In genomic region chr17:17061516-17061915, GRCh38 we compare ENCODE assay signal across 1 cellular context.
TF ChIP-seq lines count a peak whose summit lies in the region.

No MANE protein-coding gene starts in this region.

TF ChIP-seq in HepG2, 621 proteins besides CTCF, POLR2A, EP300 and RAD21:
- TF ChIP-seq NFAT5 (CRISPR knock-in tag; IDR thresholded peaks at IDR 0.05) = no peak
- no peak for TF ChIP-seq MAX (IDR thresholded peaks at IDR 0.05)
- no peak for TF ChIP-seq ZNF776 (CRISPR knock-in tag; IDR thresholded peaks at IDR 0.05)
- TF ChIP-seq MED13 (CRISPR knock-in tag; IDR thresholded peaks at IDR 0.05) = no peak
- no peak for TF ChIP-seq BATF2 (CRISPR knock-in tag; IDR thresholded peaks at IDR 0.05)
- TF ChIP-seq CREB1 (IDR thresholded peaks at IDR 0.05) = no peak
- TF ChIP-seq CREB1 (CRISPR knock-in tag; IDR thresholded peaks at IDR 0.05) = no peak
- no peak for TF ChIP-seq KIAA2018 (CRISPR knock-in tag; IDR thresholded peaks at IDR 0.05; ENCODE audit: borderline replicate concordance)
- no peak for TF ChIP-seq HOXA3 (CRISPR knock-in tag; IDR thresholded peaks at IDR 0.05)
- TF ChIP-seq NCOA2 (CRISPR knock-in tag; IDR thresholded peaks at IDR 0.05) = no peak
- TF ChIP-seq GMEB2 (CRISPR knock-in tag; IDR thresholded peaks at IDR 0.05; ENCODE audit: low read depth) = no peak
- TF ChIP-seq DRAP1 (CRISPR knock-in tag; IDR thresholded peaks at IDR 0.05) = no peak
- no peak for TF ChIP-seq ZNF513 (CRISPR knock-in tag; conservative IDR thresholded peaks at IDR 0.05)
- TF ChIP-seq MXD4 (CRISPR knock-in tag; IDR thresholded peaks at IDR 0.05) = no peak
- no peak for TF ChIP-seq ZSCAN30 (CRISPR knock-in tag; IDR thresholded peaks at IDR 0.05)
